Comparison of ENCODE assay signal across 8 cellular contexts in the genomic region with DNA sequence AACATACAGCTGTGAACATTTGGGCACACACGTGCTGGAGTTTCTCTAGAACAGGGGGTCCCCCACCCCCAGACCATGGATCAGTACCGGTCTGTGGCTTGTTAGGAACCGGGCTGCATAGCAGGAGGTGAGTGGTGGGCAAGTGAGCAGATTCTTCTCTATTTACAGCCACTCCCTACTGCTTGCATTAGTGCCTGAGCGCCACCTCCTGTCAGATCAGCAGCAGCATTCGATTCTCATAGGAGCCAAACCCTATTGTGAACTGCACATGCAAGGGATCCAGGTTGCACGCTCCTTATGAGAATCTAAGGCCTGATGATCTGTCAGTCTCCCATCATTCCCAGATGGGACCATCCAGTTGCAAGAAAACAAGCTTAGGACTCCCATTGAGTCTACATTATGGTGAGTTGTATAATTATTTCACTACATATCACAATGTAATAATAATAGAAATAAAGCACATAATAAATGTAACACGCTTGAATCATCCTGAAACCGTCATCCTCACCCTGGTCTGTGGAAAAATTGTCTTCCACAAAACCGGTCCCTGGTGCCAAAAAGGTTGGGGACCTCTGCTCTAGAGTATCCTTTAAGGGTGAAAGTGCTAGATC. TPM values are rescaled to one million over a fixed set of nuclear protein-coding genes. Genes with fewer than 3 reads are reported as not detected.
A peak's percentile ranks its signal among the peaks of the same experiment; 100 is the strongest.
DNase-seq lines count a peak whose midpoint lies in the region; ATAC-seq, FAIRE-seq and TF ChIP-seq lines count a peak whose summit lies in the region.

No MANE protein-coding gene starts in this region.

- no peaks in the 10 kb centered on the region for H3F3A ChIP-seq in SU-DHL-6 (ENCODE audit: insufficient read depth)

- H3K36me3 ChIP-seq in SU-DHL-6 (ENCODE audit: low read length) (no peaks in the 10 kb centered on the region), keratinocyte (ENCODE audit: control insufficient read depth in 2 of 2, extremely low read depth in 1 of 2, insufficient read depth in 2 of 2, low read length in 2 of 2) (no peaks in the 10 kb centered on the region)

- no peaks in the 10 kb centered on the region for H3K9me1 ChIP-seq in keratinocyte (ENCODE audit: control insufficient read depth, extremely low read depth, insufficient read depth, low read length)

- H3K4me2 ChIP-seq in SU-DHL-6 (ENCODE audit: low read depth, low read length, poor library complexity, severe bottlenecking) (no peak overlapping the region), keratinocyte (ENCODE audit: control insufficient read depth, extremely low read depth, insufficient read depth, low read depth, low read length) (no peak overlapping the region)

- H3K4me3 ChIP-seq in SU-DHL-6 (ENCODE audit: insufficient read depth, low read length, poor library complexity, severe bottlenecking) (no peak overlapping the region), keratinocyte (ENCODE audit: control insufficient read depth in 2 of 3, extremely low read depth in 1 of 3, insufficient read depth in 2 of 3, low read depth in 1 of 3, low read length in 3 of 3) (no peak overlapping the region)

- DNase-seq in ELF-1 (ENCODE audit: low read depth, low spot score) (peak; percentile 60), HuH-7 (ENCODE audit: low spot score) (peak; percentile 9), keratinocyte (ENCODE audit: low read depth, low spot score) (no peak), pons (ENCODE audit: low spot score) (no peak)
- no peak for DNase-seq in stimulated activated CD4-positive, alpha-beta T cell treated with anti-CD3 and anti-CD28 coated beads, Interleukin-12 subunit alpha, Interleukin-12 subunit beta, amount 100 ng/mL, for 4 hours

- H3K27me3 ChIP-seq in SU-DHL-6 (ENCODE audit: low read length), result no peaks in the 10 kb centered on the region
- H3K27me3 ChIP-seq in keratinocyte (ENCODE audit: control insufficient read depth, extremely low read depth, insufficient read depth, low read length), result no peaks in the 10 kb centered on the region

- no peak for FAIRE-seq in keratinocyte (lab: Jason Lieb, UNC)

- dilution Hi-C loops in keratinocyte (cut with MboI; ENCODE audit: extremely low pct_ligation_motif_present, low sequenced_read_pairs), result no loop called here

- H3K4me1 ChIP-seq in keratinocyte (ENCODE audit: control insufficient read depth, extremely low read depth, insufficient read depth, low read length), result no peaks in the 10 kb centered on the region

- no peaks in the 10 kb centered on the region for H3K9me2 ChIP-seq in SU-DHL-6 (replicated peaks; ENCODE audit: insufficient read depth, low read length)

- no peaks in the 10 kb centered on the region for H3K79me2 ChIP-seq in SU-DHL-6 (ENCODE audit: insufficient read depth, low read length)
- no peaks in the 10 kb centered on the region for H3K79me2 ChIP-seq in keratinocyte (ENCODE audit: control insufficient read depth, insufficient read depth, low read length)

- H3K27ac ChIP-seq in SU-DHL-6 (ENCODE audit: low read depth, low read length) (no peak overlapping the region), keratinocyte (ENCODE audit: control insufficient read depth, insufficient read depth, low read length) (no peak overlapping the region)

- ATAC-seq in GM19452 (IDR thresholded peaks at IDR 0.05; ENCODE audit: unreplicated experiment), result no peak
- no peak for ATAC-seq in GM21390 (IDR thresholded peaks at IDR 0.05; ENCODE audit: unreplicated experiment)

- H2AFZ ChIP-seq in SU-DHL-6 (ENCODE audit: low read depth, low read length, severe bottlenecking), result no peak overlapping the region
- no peak overlapping the region for H2AFZ ChIP-seq in keratinocyte (ENCODE audit: control insufficient read depth, low read length)

- H3K9ac ChIP-seq in SU-DHL-6 (ENCODE audit: low read length), result no peak overlapping the region
- H3K9ac ChIP-seq in keratinocyte (ENCODE audit: control insufficient read depth, extremely low read depth, insufficient read depth, low read length), result no peak overlapping the region

- TF ChIP-seq CTCF in SU-DHL-6 (IDR thresholded peaks at IDR 0.05; ENCODE audit: insufficient read depth, low read length, poor library complexity, severe bottlenecking), result peak; percentile 21
- peak in 2 of 3 experiments; percentile 57 to 61 for TF ChIP-seq CTCF in keratinocyte (optimal IDR thresholded peaks at IDR 0.05 in 1 of 3, IDR thresholded peaks at IDR 0.05 in 1 of 3, conservative IDR thresholded peaks at IDR 0.05 in 1 of 3; ENCODE audit: extremely low read depth in 1 of 3, insufficient read depth in 2 of 3, low read length in 3 of 3)

- H3K9me3 ChIP-seq in SU-DHL-6 (ENCODE audit: insufficient read depth, low read length), result no peaks in the 10 kb centered on the region
- no peaks in the 10 kb centered on the region for H3K9me3 ChIP-seq in keratinocyte (ENCODE audit: control insufficient read depth, low read depth, low read length)

- H4K20me1 ChIP-seq in SU-DHL-6 (ENCODE audit: low read depth, low read length) (no peaks in the 10 kb centered on the region), keratinocyte (ENCODE audit: control insufficient read depth, extremely low read depth, insufficient read depth, low read length) (no peaks in the 10 kb centered on the region)

RNA-seq across cellular contexts. Expression of gene CHRM5, which starts 25.8 kb away (rescaled TPM):
- polyA plus RNA-seq in keratinocyte, result 0.01 to 0.02 TPM in 2 of 3 replicates, not detected in the other
- not detected for polyA plus RNA-seq in keratinocyte (2011; ENCODE audit: low read depth)
- polyA plus RNA-seq in keratinocyte (2011; cell fraction: cytosol; rRNA removed), result not detected in 2 replicates
- polyA plus RNA-seq in keratinocyte (2011; cell fraction: nucleus; rRNA removed), result not detected in 2 replicates
- polyA plus RNA-seq in keratinocyte (2012; ENCODE audit: low replicate concordance), result 0.27 TPM in 1 of 2 replicates, not detected in the other
- polyA minus RNA-seq in keratinocyte, result 0.03 TPM in 1 of 3 replicates, not detected in the others
- not detected for polyA minus RNA-seq in keratinocyte (2011; cell fraction: cytosol; rRNA and poly(A)+ RNA removed)
- polyA minus RNA-seq in keratinocyte (2011; cell fraction: nucleus; rRNA and poly(A)+ RNA removed), result not detected in 2 replicates

RNA-seq across cellular contexts. Expression of gene AVEN, which starts 44.9 kb away (rescaled TPM):
- polyA plus RNA-seq in keratinocyte, result 10.6 to 16.6 TPM (median 14.4 TPM) in 3 replicates
- polyA plus RNA-seq in keratinocyte (2011; ENCODE audit: low read depth), result 16.7 TPM
- 12.7 and 17.0 TPM in 2 replicates for polyA plus RNA-seq in keratinocyte (2011; cell fraction: cytosol; rRNA removed)
- 8.8 and 9.8 TPM in 2 replicates for polyA plus RNA-seq in keratinocyte (2011; cell fraction: nucleus; rRNA removed)
- polyA plus RNA-seq in keratinocyte (2012; ENCODE audit: low replicate concordance), result 17.3 and 19.7 TPM in 2 replicates
- 3.9 to 9.7 TPM (median 4.7 TPM) in 3 replicates for polyA minus RNA-seq in keratinocyte
- 6.5 TPM for polyA minus RNA-seq in keratinocyte (2011; cell fraction: cytosol; rRNA and poly(A)+ RNA removed)
- 3.2 and 9.9 TPM in 2 replicates for polyA minus RNA-seq in keratinocyte (2011; cell fraction: nucleus; rRNA and poly(A)+ RNA removed)

Comparison
In these comparisons a context has a peak if more than half of its experiments do, and no peak if none do; other contexts are left out.
1. DNase-seq: peak in ELF-1 (single experiment) and HuH-7 (single experiment); none in keratinocyte (single experiment), pons (single experiment) and stimulated activated CD4-positive, alpha-beta T cell treated with anti-CD3 and anti-CD28 coated beads, Interleukin-12 subunit alpha, Interleukin-12 subunit beta, amount 100 ng/mL, for 4 hours (single experiment).